In genomic region chr2:10432315-10433181, GRCh38 we compare ENCODE assay signal across 8 cellular contexts. TPM values are rescaled to one million over a fixed set of nuclear protein-coding genes. Genes with fewer than 3 reads are reported as not detected.
DNase-seq lines count a peak whose midpoint lies in the region; TF ChIP-seq lines count a peak whose summit lies in the region.

No MANE protein-coding gene starts in this region.

- no peak overlapping the region for H2AFZ ChIP-seq in hepatocyte

- peaks cover 14% of the 10 kb centered on the region for H3K4me1 Mint-ChIP-seq in activated CD4-positive, alpha-beta T cell treated with anti-CD3 and anti-CD28 coated beads, Interleukin-2, amount 10 ng/mL, durations not matched to agents 7 days and 5 days
- H3K4me1 Mint-ChIP-seq in T-helper 1 cell treated with Interleukin-12 subunit alpha and Interleukin-12 subunit beta and Interleukin-4 antibody, amounts not matched to agents 30 μg/mL and 1 μg/mL, for 36 hours (ENCODE audit: low read depth): peaks cover 9% of the 10 kb centered on the region

- no peak for TF ChIP-seq EP300 in suprapubic skin (IDR thresholded peaks at IDR 0.05)

- no peaks in the 10 kb centered on the region for H3K9me2 ChIP-seq in hepatocyte (replicated peaks; ENCODE audit: insufficient read depth)

- H3K27ac ChIP-seq in hepatocyte (peak overlapping the region; percentile 49), suprapubic skin (no peak overlapping the region)

- POLR2A ChIA-PET in activated CD4-positive, alpha-beta T cell treated with anti-CD3 and anti-CD28 coated beads, Interleukin-2, amount 10 ng/mL, durations not matched to agents 7 days and 5 days (lab: Charles Lee): no interaction called here

- H3K9me3 ChIP-seq in hepatocyte (ENCODE audit: low read depth) (no peaks in the 10 kb centered on the region), suprapubic skin (no peaks in the 10 kb centered on the region)

- H3K27me3 Mint-ChIP-seq in activated CD4-positive, alpha-beta T cell treated with anti-CD3 and anti-CD28 coated beads, Interleukin-2, amount 10 ng/mL, durations not matched to agents 7 days and 5 days: peaks cover 4% of the 10 kb centered on the region
- peaks cover 5% of the 10 kb centered on the region for H3K27me3 Mint-ChIP-seq in T-helper 1 cell treated with Interleukin-12 subunit alpha and Interleukin-12 subunit beta and Interleukin-4 antibody, amounts not matched to agents 30 μg/mL and 1 μg/mL, for 36 hours (ENCODE audit: low read depth)

- no peaks in the 10 kb centered on the region for H3K36me3 ChIP-seq in hepatocyte (replicated peaks; ENCODE audit: insufficient read depth, low read depth)
- H3K36me3 ChIP-seq in suprapubic skin: no peaks in the 10 kb centered on the region

- DNase-seq in activated CD4-positive, alpha-beta T cell treated with anti-CD3 and anti-CD28 coated beads, Interleukin-2, amount 10 ng/mL, durations not matched to agents 7 days and 5 days: peak; percentile 37
- no peak for DNase-seq in activated CD4-positive, alpha-beta T cell treated with anti-CD3 and anti-CD28 coated beads, Interleukin-2, amount 50 U/mL, for 1 hour
- DNase-seq in hepatocyte (ENCODE audit: low spot score) (peak; percentile 62), suprapubic skin (ENCODE audit: low spot score in 2 of 2) (no peak), NCI-H187 treated with DMSO at 0.1 percent for 48 hours (lab: John Stamatoyannopoulos, UW) (no peak), pons (ENCODE audit: low spot score) (no peak), GM13977 (ENCODE audit: low spot score) (no peak)

- no peaks in the 10 kb centered on the region for H4K20me1 ChIP-seq in hepatocyte (ENCODE audit: insufficient read depth, poor library complexity, severe bottlenecking)

- CTCF ChIA-PET in activated CD4-positive, alpha-beta T cell treated with anti-CD3 and anti-CD28 coated beads, Interleukin-2, amount 10 ng/mL, durations not matched to agents 7 days and 5 days (lab: Charles Lee): interaction anchor here (0.6 to 5.0 kb wide), 10 partner anchors 13 to 360 kb away, joined by 3 to 55 read pairs (median 4); partner anchors contain the start of gene ODC1

- H3K79me2 ChIP-seq in hepatocyte: no peaks in the 10 kb centered on the region

- no peak overlapping the region for H3K27ac Mint-ChIP-seq in activated CD4-positive, alpha-beta T cell treated with anti-CD3 and anti-CD28 coated beads, Interleukin-2, amount 10 ng/mL, durations not matched to agents 7 days and 5 days
- H3K27ac Mint-ChIP-seq in T-helper 1 cell treated with Interleukin-12 subunit alpha and Interleukin-12 subunit beta and Interleukin-4 antibody, amounts not matched to agents 30 μg/mL and 1 μg/mL, for 36 hours: peak overlapping the region; percentile 26

- no peaks in the 10 kb centered on the region for H3K9me3 Mint-ChIP-seq in activated CD4-positive, alpha-beta T cell treated with anti-CD3 and anti-CD28 coated beads, Interleukin-2, amount 10 ng/mL, durations not matched to agents 7 days and 5 days
- H3K9me3 Mint-ChIP-seq in T-helper 1 cell treated with Interleukin-12 subunit alpha and Interleukin-12 subunit beta and Interleukin-4 antibody, amounts not matched to agents 30 μg/mL and 1 μg/mL, for 36 hours: no peaks in the 10 kb centered on the region

- in situ Hi-C loops in GM13977 (cut with MboI; ENCODE audit: low pct_unique_long_range_greater_than_20kb, low sequenced_read_pairs, unreplicated experiment): no loop called here

- H3K4me3 Mint-ChIP-seq in activated CD4-positive, alpha-beta T cell treated with anti-CD3 and anti-CD28 coated beads, Interleukin-2, amount 10 ng/mL, durations not matched to agents 7 days and 5 days: peak overlapping the region; percentile 71
- H3K4me3 Mint-ChIP-seq in T-helper 1 cell treated with Interleukin-12 subunit alpha and Interleukin-12 subunit beta and Interleukin-4 antibody, amounts not matched to agents 30 μg/mL and 1 μg/mL, for 36 hours: peak overlapping the region; percentile 74

- peak overlapping the region; percentile 73 for H3K4me2 ChIP-seq in hepatocyte

- TF ChIP-seq CTCF in hepatocyte (IDR thresholded peaks at IDR 0.05; ENCODE audit: poor library complexity) (no peak), suprapubic skin (IDR thresholded peaks at IDR 0.05) (no peak), GM13977 (IDR thresholded peaks at IDR 0.05; ENCODE audit: extremely low read depth, insufficient read depth, missing control alignments) (no peak)

- H3K4me3 ChIP-seq in hepatocyte: no peak overlapping the region
- H3K4me3 ChIP-seq in suprapubic skin: peak overlapping the region; percentile 45

- 53% methylated on average over 35 of the region's 49 CpGs for WGBS in hepatocyte (ENCODE audit: low lambda C conversion rate, missing lambda C conversion rate)
- 33% methylated on average over 17 of the region's 49 CpGs for WGBS in suprapubic skin

- H3K4me1 ChIP-seq in hepatocyte (ENCODE audit: insufficient read depth) (peaks cover 4% of the 10 kb centered on the region), suprapubic skin (peaks cover 21% of the 10 kb centered on the region)

- no peaks in the 10 kb centered on the region for H3K36me3 Mint-ChIP-seq in activated CD4-positive, alpha-beta T cell treated with anti-CD3 and anti-CD28 coated beads, Interleukin-2, amount 10 ng/mL, durations not matched to agents 7 days and 5 days (ENCODE audit: low read depth)
- no peaks in the 10 kb centered on the region for H3K36me3 Mint-ChIP-seq in T-helper 1 cell treated with Interleukin-12 subunit alpha and Interleukin-12 subunit beta and Interleukin-4 antibody, amounts not matched to agents 30 μg/mL and 1 μg/mL, for 36 hours (ENCODE audit: low read depth)

- H3K27me3 ChIP-seq in hepatocyte: no peaks in the 10 kb centered on the region
- peaks cover 5% of the 10 kb centered on the region for H3K27me3 ChIP-seq in suprapubic skin

- no peak for TF ChIP-seq POLR2A in suprapubic skin (IDR thresholded peaks at IDR 0.05)

RNA-seq across cellular contexts. Expression of gene ODC1, which starts 15.6 kb away (rescaled TPM):
- total RNA-seq in activated CD4-positive, alpha-beta T cell treated with anti-CD3 and anti-CD28 coated beads, Interleukin-2, amount 10 ng/mL, durations not matched to agents 7 days and 5 days: 10 to 100 TPM; 47.1 to 50.3 TPM
- total RNA-seq in hepatocyte (140 and 165 TPM in 2 replicates), suprapubic skin (10 to 100 TPM; 16.5 to 76.6 (median 40.8) TPM)
- polyA plus RNA-seq in hepatocyte: 92.0 and 92.8 TPM in 2 replicates

Comparison
In these comparisons a context has a peak if more than half of its experiments do, and no peak if none do; other contexts are left out.
1. DNase-seq: peak in activated CD4-positive, alpha-beta T cell treated with anti-CD3 and anti-CD28 coated beads, Interleukin-2, amount 10 ng/mL, durations not matched to agents 7 days and 5 days (single experiment) and hepatocyte (single experiment); none in activated CD4-positive, alpha-beta T cell treated with anti-CD3 and anti-CD28 coated beads, Interleukin-2, amount 50 U/mL, for 1 hour (single experiment), suprapubic skin (0 of 2), NCI-H187 treated with DMSO at 0.1 percent for 48 hours (single experiment), pons (single experiment) and GM13977 (single experiment).